8 cellular contexts compared by ENCODE assay signal in the genomic region with DNA sequence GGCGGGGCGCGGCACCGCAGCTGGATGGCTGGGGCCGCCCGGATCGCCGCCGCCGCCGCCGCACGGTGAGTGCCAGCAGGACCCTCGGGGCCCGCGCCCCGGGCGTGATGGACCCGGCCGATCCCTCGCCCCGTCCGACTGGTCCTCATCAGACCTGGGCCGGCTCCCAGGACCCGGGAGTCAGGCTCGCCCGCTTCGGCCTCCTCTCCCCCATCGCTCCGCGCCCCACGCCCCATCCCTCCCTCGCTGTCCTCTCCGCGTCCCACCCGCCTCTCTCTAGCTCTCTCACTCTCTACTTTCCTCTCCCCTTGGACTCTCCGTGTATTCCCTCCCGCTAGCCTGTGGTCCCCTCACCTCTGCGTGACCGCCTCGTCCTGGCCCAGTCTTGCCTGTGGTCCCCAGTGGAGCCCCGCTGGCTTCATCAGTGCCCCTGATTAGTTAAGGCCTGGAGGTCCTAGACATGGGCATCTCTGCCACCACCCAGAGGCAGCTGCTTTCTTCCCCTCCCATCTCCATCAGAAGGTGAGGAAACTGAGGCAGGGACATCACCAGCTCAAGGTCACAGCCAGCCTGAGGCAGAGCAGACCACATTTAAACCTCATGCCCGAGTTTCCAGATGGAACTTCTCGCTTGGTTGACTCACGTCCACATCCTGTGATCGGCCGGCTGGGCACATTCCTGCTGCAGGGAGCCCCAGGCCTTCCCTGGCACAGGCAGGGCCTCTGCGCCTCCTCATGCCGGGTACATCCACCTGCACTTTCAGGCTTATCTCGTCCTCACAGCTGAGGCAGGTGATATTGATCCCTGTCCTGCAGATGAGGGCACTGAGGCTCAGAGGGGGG. TPM values are rescaled to one million over a fixed set of nuclear protein-coding genes. Genes with fewer than 3 reads are reported as not detected.
A peak's percentile ranks its signal among the peaks of the same experiment; 100 is the strongest.
DNase-seq lines count a peak whose midpoint lies in the region; ATAC-seq and TF ChIP-seq lines count a peak whose summit lies in the region.

No MANE protein-coding gene starts in this region.

- H3K4me1 ChIP-seq in neuronal stem cell (ENCODE audit: control insufficient read depth in 2 of 2, insufficient read depth in 1 of 2, low read depth in 1 of 2, low read length in 2 of 2): peaks cover 8 to 13% of the 10 kb centered on the region in 2 donors

- peak; percentile 8 for ATAC-seq in HG02870 (IDR thresholded peaks at IDR 0.05; ENCODE audit: unreplicated experiment)

- no peak overlapping the region for H4K8ac ChIP-seq in neuronal stem cell (ENCODE audit: low read depth, low read length)

- H2BK15ac ChIP-seq in neuronal stem cell (ENCODE audit: low read length): no peak overlapping the region

- H2BK5ac ChIP-seq in neuronal stem cell (ENCODE audit: low read length): peak overlapping the region; percentile 72

- WGBS in neuronal stem cell (ENCODE audit: extremely low coverage in 2 of 2, insufficient read length in 2 of 2, insufficient replicate concordance in 1 of 2), 2 donors: no CpG with 5 or more reads among the region's 50 CpGs

- peak overlapping the region; percentile 81 for H2AK5ac ChIP-seq in neuronal stem cell (ENCODE audit: low read depth, low read length)

- H2BK12ac ChIP-seq in neuronal stem cell (ENCODE audit: low read length): no peak overlapping the region

- no peak overlapping the region for H2BK120ac ChIP-seq in neuronal stem cell (ENCODE audit: low read depth, low read length)

- no peak overlapping the region for H4K91ac ChIP-seq in neuronal stem cell (ENCODE audit: low read depth, low read length, poor library complexity)

- H3K9ac ChIP-seq in neuronal stem cell (ENCODE audit: low read depth, low read length, poor library complexity): peak overlapping the region; percentile 94

- H3K36me3 ChIP-seq in neuronal stem cell (replicated peaks in 1 of 2; ENCODE audit: control insufficient read depth in 2 of 2, insufficient read depth in 2 of 2, low read length in 2 of 2): peaks cover 8 to 19% of the 10 kb centered on the region in 2 donors

- H3K27ac ChIP-seq in neuronal stem cell (replicated peaks; ENCODE audit: low read length): peak overlapping the region; percentile 54

- H3K14ac ChIP-seq in neuronal stem cell (ENCODE audit: low read length): no peak overlapping the region

- TF ChIP-seq CTCF in WI38 (IDR thresholded peaks at IDR 0.05; ENCODE audit: low read depth, low read length) (no peak), fibroblast of pulmonary artery (IDR thresholded peaks at IDR 0.05; ENCODE audit: low read length, missing control alignments) (no peak)

- no peaks in the 10 kb centered on the region for H3K79me1 ChIP-seq in neuronal stem cell (ENCODE audit: low read depth, low read length)

- no peak overlapping the region for H3K4ac ChIP-seq in neuronal stem cell (ENCODE audit: low read length)

- H3K9me3 ChIP-seq in neuronal stem cell (replicated peaks in 1 of 2; ENCODE audit: control insufficient read depth in 2 of 2, insufficient read depth in 1 of 2, low read depth in 1 of 2, low read length in 2 of 2): no peaks in the 10 kb centered on the region

- H3K4me3 ChIP-seq in WI38 (ENCODE audit: low read depth, low read length) (peak overlapping the region; percentile 86), fibroblast of pulmonary artery (replicated peaks; ENCODE audit: low read depth, low read length) (peak overlapping the region; percentile 86), neuronal stem cell (ENCODE audit: low read length in 2 of 2) (peak overlapping the region; percentile 79 to 89)

- no peaks in the 10 kb centered on the region for H3K27me3 ChIP-seq in neuronal stem cell (ENCODE audit: control insufficient read depth in 3 of 3, insufficient read depth in 3 of 3, low read depth in 1 of 3, low read length in 3 of 3)

- peak overlapping the region; percentile 90 for H2AFZ ChIP-seq in neuronal stem cell (ENCODE audit: low read length)

- peak overlapping the region; percentile 100 for H3K23ac ChIP-seq in neuronal stem cell (ENCODE audit: low read depth, low read length, poor library complexity)

- H3K4me2 ChIP-seq in neuronal stem cell (ENCODE audit: insufficient read depth, low read length, poor library complexity, severe bottlenecking): peak overlapping the region; percentile 74

- in situ Hi-C loops in Caki2 (cut with HindIII; ENCODE audit: low pct_unique_long_range_greater_than_20kb, low sequenced_read_pairs): no loop called here

- peak overlapping the region; percentile 95 for H3K18ac ChIP-seq in neuronal stem cell (ENCODE audit: low read length)

- DNase-seq in Caki2 (ENCODE audit: low read depth) (peak; percentile 39), fibroblast of pulmonary artery (ENCODE audit: low read depth) (peak; percentile 84), neuronal stem cell (ENCODE audit: low spot score) (no peak), iPS-NIHi7 (ENCODE audit: extremely low spot score) (no peak)
- no peak for DNase-seq in stimulated activated CD4-positive, alpha-beta T cell treated with anti-CD3 and anti-CD28 coated beads, Interleukin-1b, Interleukin-23, amount 100 ng/mL, for 48 hours
- no peak for DNase-seq in stimulated activated CD4-positive, alpha-beta T cell treated with anti-CD3 and anti-CD28 coated beads, Interleukin-4, amount 100 ng/mL, for 4 hours

RNA-seq across cellular contexts. Expression of gene SLC39A13, which starts 0.4 kb away (rescaled TPM):
- total RNA-seq in Caki2 (2014; rRNA removed; shearing (Covaris generic); ENCODE audit: low replicate concordance): 46.2 and 86.8 TPM in 2 replicates
- 21.6 TPM for polyA plus RNA-seq in neuronal stem cell (2013, experiment 1 of 2)
- polyA plus RNA-seq in neuronal stem cell (2013, experiment 2 of 2): 20.9 TPM

RNA-seq across cellular contexts. Expression of gene PSMC3, which starts 17.4 kb away (rescaled TPM):
- 72.1 and 77.7 TPM in 2 replicates for total RNA-seq in Caki2 (2014; rRNA removed; shearing (Covaris generic); ENCODE audit: low replicate concordance)
- polyA plus RNA-seq in neuronal stem cell (2013, experiment 1 of 2): 74.9 TPM
- 75.0 TPM for polyA plus RNA-seq in neuronal stem cell (2013, experiment 2 of 2)

RNA-seq across cellular contexts. Expression of gene SPI1, which starts 30.5 kb away (rescaled TPM):
- not detected in 2 replicates for total RNA-seq in Caki2 (2014; rRNA removed; shearing (Covaris generic); ENCODE audit: low replicate concordance)
- not detected for polyA plus RNA-seq in neuronal stem cell (2013, experiment 1 of 2)
- polyA plus RNA-seq in neuronal stem cell (2013, experiment 2 of 2): 0.03 TPM

RNA-seq across cellular contexts. Expression of gene RAPSN, which starts 40.1 kb away (rescaled TPM):
- total RNA-seq in Caki2 (2014; rRNA removed; shearing (Covaris generic); ENCODE audit: low replicate concordance): not detected in 2 replicates
- not detected for polyA plus RNA-seq in neuronal stem cell (2013, experiment 1 of 2)
- 0.06 TPM for polyA plus RNA-seq in neuronal stem cell (2013, experiment 2 of 2)

RNA-seq across cellular contexts. Expression of gene MYBPC3, which starts 56.3 kb away (rescaled TPM):
- total RNA-seq in Caki2 (2014; rRNA removed; shearing (Covaris generic); ENCODE audit: low replicate concordance): not detected in 2 replicates
- not detected for polyA plus RNA-seq in neuronal stem cell (2013, experiment 1 of 2)
- polyA plus RNA-seq in neuronal stem cell (2013, experiment 2 of 2): 0.01 TPM

Comparison
In these comparisons a context has a peak if more than half of its experiments do, and no peak if none do; other contexts are left out.
1. DNase-seq: peak in Caki2 (single experiment) and fibroblast of pulmonary artery (single experiment); none in neuronal stem cell (single experiment), stimulated activated CD4-positive, alpha-beta T cell treated with anti-CD3 and anti-CD28 coated beads, Interleukin-1b, Interleukin-23, amount 100 ng/mL, for 48 hours (single experiment), stimulated activated CD4-positive, alpha-beta T cell treated with anti-CD3 and anti-CD28 coated beads, Interleukin-4, amount 100 ng/mL, for 4 hours (0 of 2) and iPS-NIHi7 (single experiment).
2. Peak in every context shown above with its lines, with median percentiles within 50 percentile points of each other: H3K4me3 ChIP-seq.